Comparison of ENCODE assay signal across 12 cellular contexts in genomic region chr1:51833700-51834099, GRCh38.
"Had no signal": no experiment of that assay in that cellular context is flagged by ENCODE, and none has a peak within 500 bp of the region (broad histone marks: within the 10 kb centered on the region; RNA-seq: fewer than 3 reads in every experiment).

No MANE protein-coding gene starts in this region.

- H3K9me3 Mint-ChIP-seq: activated CD4-positive, alpha-beta memory T cell treated with anti-CD3 and anti-CD28 coated beads for 36 hours; activated naive CD4-positive, alpha-beta T cell treated with anti-CD3 and anti-CD28 coated beads for 36 hours; activated T-helper 2 cell treated with anti-CD3 and anti-CD28 coated beads, Interferon-gamma antibody, Interleukin-2, Interleukin-4, amounts not matched to agents 10 μg/mL and 5 μg/mL and 100 μg/mL, durations not matched to agents 14 hours and 24 hours and 36 hours; naive thymus-derived CD8-positive, alpha-beta T cell; stimulated activated naive B cell treated with anti-CD40 and anti-IgM and Interleukin-4, amounts not matched to agents 10 μg/mL and 1 μg/mL and 100 μg/mL, for 72 hours had no signal

- H3K27me3 Mint-ChIP-seq: activated CD4-positive, alpha-beta memory T cell treated with anti-CD3 and anti-CD28 coated beads for 36 hours; activated CD8-positive, alpha-beta memory T cell treated with anti-CD3 and anti-CD28 coated beads, Interleukin-2, amount 10 ng/mL, durations not matched to agents 7 days and 5 days; naive thymus-derived CD8-positive, alpha-beta T cell; stimulated activated naive B cell treated with anti-CD40 and anti-IgM and Interleukin-4, amounts not matched to agents 10 μg/mL and 1 μg/mL and 100 μg/mL, for 72 hours had no signal

- H3K4me1 Mint-ChIP-seq: naive thymus-derived CD8-positive, alpha-beta T cell; stimulated activated naive B cell treated with anti-CD40 and anti-IgM and Interleukin-4, amounts not matched to agents 10 μg/mL and 1 μg/mL and 100 μg/mL, for 72 hours had no signal

- H3K4me3 Mint-ChIP-seq: activated CD4-positive, alpha-beta memory T cell treated with anti-CD3 and anti-CD28 coated beads for 36 hours; activated CD8-positive, alpha-beta memory T cell treated with anti-CD3 and anti-CD28 coated beads, Interleukin-2, amount 10 ng/mL, durations not matched to agents 7 days and 5 days; activated naive CD4-positive, alpha-beta T cell treated with anti-CD3 and anti-CD28 coated beads for 36 hours; naive thymus-derived CD8-positive, alpha-beta T cell; stimulated activated naive B cell treated with anti-CD40 and anti-IgM and Interleukin-4, amounts not matched to agents 10 μg/mL and 1 μg/mL and 100 μg/mL, for 72 hours had no signal

- H3K27ac Mint-ChIP-seq: activated CD4-positive, alpha-beta memory T cell treated with anti-CD3 and anti-CD28 coated beads for 36 hours; activated CD8-positive, alpha-beta memory T cell treated with anti-CD3 and anti-CD28 coated beads, Interleukin-2, amount 10 ng/mL, durations not matched to agents 7 days and 5 days; activated naive CD4-positive, alpha-beta T cell treated with anti-CD3 and anti-CD28 coated beads for 36 hours; activated T-helper 2 cell treated with anti-CD3 and anti-CD28 coated beads, Interferon-gamma antibody, Interleukin-2, Interleukin-4, amounts not matched to agents 10 μg/mL and 5 μg/mL and 100 μg/mL, durations not matched to agents 14 hours and 24 hours and 36 hours; naive thymus-derived CD8-positive, alpha-beta T cell; stimulated activated naive B cell treated with anti-CD40 and anti-IgM and Interleukin-4, amounts not matched to agents 10 μg/mL and 1 μg/mL and 100 μg/mL, for 72 hours had no signal

- DNase-seq: activated CD4-positive, alpha-beta memory T cell treated with anti-CD3 and anti-CD28 coated beads for 36 hours; activated CD8-positive, alpha-beta memory T cell treated with anti-CD3 and anti-CD28 coated beads, Interleukin-2, amount 10 ng/mL, durations not matched to agents 7 days and 5 days; activated naive CD4-positive, alpha-beta T cell treated with anti-CD3 and anti-CD28 coated beads for 36 hours; activated T-cell treated with anti-CD3 and anti-CD28 coated beads, Interleukin-2, amount 50 U/mL, for 1 hour; dorsolateral prefrontal cortex; hippocampal formation; left lung; naive thymus-derived CD8-positive, alpha-beta T cell; stimulated activated CD4-positive, alpha-beta T cell treated with anti-CD3 and anti-CD28 coated beads, Interleukin-4, amount 100 ng/mL, for 1 hour; stimulated activated naive B cell treated with anti-CD40 and anti-IgM and Interleukin-4, amounts not matched to agents 10 μg/mL and 1 μg/mL and 100 μg/mL, for 72 hours; thyroid gland had no signal

- ATAC-seq: activated CD8-positive, alpha-beta memory T cell treated with anti-CD3 and anti-CD28 coated beads, Interleukin-2, amount 10 ng/mL, durations not matched to agents 7 days and 5 days; left lung; naive thymus-derived CD8-positive, alpha-beta T cell; stimulated activated naive B cell treated with anti-CD40 and anti-IgM and Interleukin-4, amounts not matched to agents 10 μg/mL and 1 μg/mL and 100 μg/mL, for 72 hours had no signal
